9 cellular contexts compared by ENCODE assay signal in the genomic region with DNA sequence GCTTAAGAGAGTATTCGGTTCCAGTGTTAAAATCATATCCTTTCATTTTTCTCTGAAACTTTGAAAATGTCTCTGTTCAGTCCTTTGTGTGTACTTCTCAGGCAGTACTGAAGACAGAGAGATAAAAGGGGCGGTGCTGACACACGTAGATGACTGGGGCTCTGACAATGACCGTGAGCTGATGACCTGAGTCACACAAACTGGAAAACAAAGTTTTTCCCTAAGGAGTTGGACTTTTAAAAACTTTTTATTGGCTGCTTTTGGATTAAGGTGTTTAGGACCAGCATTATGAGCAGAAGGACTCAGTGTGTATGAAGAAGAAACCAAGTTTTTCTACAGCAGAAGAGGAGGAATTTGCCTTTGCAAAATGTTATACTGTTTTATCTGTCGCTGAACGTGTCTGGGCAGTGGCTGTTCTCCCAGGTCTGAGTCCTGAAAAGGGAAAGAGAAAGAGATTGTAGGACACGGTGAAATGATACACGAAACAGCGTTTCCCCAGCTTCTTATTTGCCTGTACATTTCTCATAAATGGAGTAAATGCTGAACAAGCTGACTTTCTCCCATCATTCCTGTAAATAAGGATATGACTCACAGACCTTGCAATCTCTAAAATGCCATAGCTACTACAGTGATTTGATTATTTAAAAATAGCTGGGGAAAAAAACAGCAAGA. TPM values are rescaled to one million over a fixed set of nuclear protein-coding genes. Genes with fewer than 3 reads are reported as not detected.
DNase-seq lines count a peak whose midpoint lies in the region; ATAC-seq and TF ChIP-seq lines count a peak whose summit lies in the region.
"Had no signal": no experiment of that assay in that cellular context is flagged by ENCODE, and none has a peak within 500 bp of the region (broad histone marks: within the 10 kb centered on the region; RNA-seq: fewer than 3 reads in every experiment).

No MANE protein-coding gene starts in this region.

- no peaks in the 10 kb centered on the region for H3K36me3 ChIP-seq in ACC112 (ENCODE audit: insufficient read depth, low read length)
- H3K36me3 ChIP-seq in gastrocnemius medialis, result no peaks in the 10 kb centered on the region
- H3K36me3 ChIP-seq in CD8-positive, alpha-beta memory T cell (ENCODE audit: insufficient read depth, low read length), result no peaks in the 10 kb centered on the region

- H3K9me3 ChIP-seq in gastrocnemius medialis, result no peaks in the 10 kb centered on the region
- no peaks in the 10 kb centered on the region for H3K9me3 ChIP-seq in CD8-positive, alpha-beta memory T cell (ENCODE audit: low read length)

- peak overlapping the region; percentile 11 for H2AFZ ChIP-seq in ACC112 (ENCODE audit: low read length, unreplicated experiment)

- TF ChIP-seq CTCF in gastrocnemius medialis (IDR thresholded peaks at IDR 0.05 in 4 of 5, conservative IDR thresholded peaks at IDR 0.05 in 1 of 5), result no peak

- POLR2A ChIA-PET in CD8-positive, alpha-beta memory T cell (lab: Charles Lee), result no interaction called here

- intact Hi-C loops in gastrocnemius medialis (cut with DNase I; ENCODE audit: low total_unique reads), result no loop called here

- H3K79me2 ChIP-seq in ACC112 (ENCODE audit: control insufficient read depth, insufficient read depth, low read length, unreplicated experiment), result no peaks in the 10 kb centered on the region

- H3K27ac Mint-ChIP-seq in T-helper 1 cell treated with Interleukin-12 subunit alpha and Interleukin-12 subunit beta and Interleukin-4 antibody, amounts not matched to agents 30 μg/mL and 1 μg/mL, for 36 hours, result peak overlapping the region; percentile 81
- H3K27ac Mint-ChIP-seq in CD8-positive, alpha-beta memory T cell, result peak overlapping the region in 1 of 8 donors; percentile 13
- H3K27ac Mint-ChIP-seq: activated naive CD4-positive, alpha-beta T cell treated with anti-CD3 and anti-CD28 coated beads, Interleukin-2, amount 50 U/mL, for 24 hours had no signal

- peak; percentile 74 for DNase-seq in foreskin melanocyte
- DNase-seq in gastrocnemius medialis, result no peak
- DNase-seq in CD8-positive, alpha-beta memory T cell, result no peak
- DNase-seq in T1000 (lab: John Stamatoyannopoulos, UW), result no peak

- H3K4me3 Mint-ChIP-seq in T-helper 1 cell treated with Interleukin-12 subunit alpha and Interleukin-12 subunit beta and Interleukin-4 antibody, amounts not matched to agents 30 μg/mL and 1 μg/mL, for 36 hours, result peak overlapping the region; percentile 52
- no peak overlapping the region for H3K4me3 Mint-ChIP-seq in CD8-positive, alpha-beta memory T cell
- H3K4me3 Mint-ChIP-seq: activated naive CD4-positive, alpha-beta T cell treated with anti-CD3 and anti-CD28 coated beads, Interleukin-2, amount 50 U/mL, for 24 hours had no signal

- H3K27me3 ChIP-seq in ACC112 (ENCODE audit: insufficient read depth, low read length), result no peaks in the 10 kb centered on the region
- H3K27me3 ChIP-seq in gastrocnemius medialis, result no peaks in the 10 kb centered on the region
- no peaks in the 10 kb centered on the region for H3K27me3 ChIP-seq in CD8-positive, alpha-beta memory T cell (ENCODE audit: insufficient read depth, low read length, poor library complexity, severe bottlenecking)

- peak overlapping the region; percentile 72 for H3K4me3 ChIP-seq in ACC112 (ENCODE audit: low read depth, low read length)
- H3K4me3 ChIP-seq in gastrocnemius medialis, result peak overlapping the region; percentile 11 to 34 (median 32)
- no peak overlapping the region for H3K4me3 ChIP-seq in CD8-positive, alpha-beta memory T cell (ENCODE audit: low read length)

- CTCF ChIA-PET in CD8-positive, alpha-beta memory T cell (lab: Charles Lee), result no interaction called here

- H3K27ac ChIP-seq in ACC112 (ENCODE audit: low read depth, low read length), result peak overlapping the region; percentile 98
- H3K27ac ChIP-seq in gastrocnemius medialis, result peak overlapping the region; percentile 55 to 69 (median 60)
- no peak overlapping the region for H3K27ac ChIP-seq in CD8-positive, alpha-beta memory T cell (ENCODE audit: low read depth, low read length)

- ATAC-seq in GM21526 (IDR thresholded peaks at IDR 0.05; ENCODE audit: low FRiP score, unreplicated experiment), result peak; percentile 42
- ATAC-seq in gastrocnemius medialis, result peak; percentile 58 to 81
- ATAC-seq in HG02678 (IDR thresholded peaks at IDR 0.05; ENCODE audit: unreplicated experiment), result no peak

- H3K36me3 Mint-ChIP-seq in T-helper 1 cell treated with Interleukin-12 subunit alpha and Interleukin-12 subunit beta and Interleukin-4 antibody, amounts not matched to agents 30 μg/mL and 1 μg/mL, for 36 hours (ENCODE audit: low read depth), result peaks cover 2% of the 10 kb centered on the region
- peaks cover 0 to 3% (median 0%) of the 10 kb centered on the region in 3 donors for H3K36me3 Mint-ChIP-seq in CD8-positive, alpha-beta memory T cell
- H3K36me3 Mint-ChIP-seq: activated naive CD4-positive, alpha-beta T cell treated with anti-CD3 and anti-CD28 coated beads, Interleukin-2, amount 50 U/mL, for 24 hours had no signal

- in situ Hi-C loops in gastrocnemius medialis (cut with MboI; ENCODE audit: low sequenced_read_pairs in 4 of 4), result no loop called here

- H3K9me3 Mint-ChIP-seq in T-helper 1 cell treated with Interleukin-12 subunit alpha and Interleukin-12 subunit beta and Interleukin-4 antibody, amounts not matched to agents 30 μg/mL and 1 μg/mL, for 36 hours, result no peaks in the 10 kb centered on the region
- H3K9me3 Mint-ChIP-seq in CD8-positive, alpha-beta memory T cell, result no peaks in the 10 kb centered on the region
- H3K9me3 Mint-ChIP-seq: activated naive CD4-positive, alpha-beta T cell treated with anti-CD3 and anti-CD28 coated beads, Interleukin-2, amount 50 U/mL, for 24 hours had no signal

- H3K27me3 Mint-ChIP-seq in T-helper 1 cell treated with Interleukin-12 subunit alpha and Interleukin-12 subunit beta and Interleukin-4 antibody, amounts not matched to agents 30 μg/mL and 1 μg/mL, for 36 hours (ENCODE audit: low read depth), result no peaks in the 10 kb centered on the region
- H3K27me3 Mint-ChIP-seq in CD8-positive, alpha-beta memory T cell, result peaks cover 0 to 10% of the 10 kb centered on the region in 2 donors
- H3K27me3 Mint-ChIP-seq: activated naive CD4-positive, alpha-beta T cell treated with anti-CD3 and anti-CD28 coated beads, Interleukin-2, amount 50 U/mL, for 24 hours had no signal

- no peak for TF ChIP-seq POLR2A in gastrocnemius medialis (IDR thresholded peaks at IDR 0.05)

- H3K4me1 ChIP-seq in ACC112 (ENCODE audit: control insufficient read depth, insufficient read depth, low read length, unreplicated experiment) (peaks cover 47% of the 10 kb centered on the region), gastrocnemius medialis (peaks cover 0 to 7% of the 10 kb centered on the region in 2 donors)
- H3K4me1 ChIP-seq in CD8-positive, alpha-beta memory T cell (ENCODE audit: insufficient read depth, low read length), result no peaks in the 10 kb centered on the region

- peaks cover 23% of the 10 kb centered on the region for H3K4me1 Mint-ChIP-seq in T-helper 1 cell treated with Interleukin-12 subunit alpha and Interleukin-12 subunit beta and Interleukin-4 antibody, amounts not matched to agents 30 μg/mL and 1 μg/mL, for 36 hours (ENCODE audit: low read depth)
- peaks cover 0 to 4% (median 0%) of the 10 kb centered on the region in 3 donors for H3K4me1 Mint-ChIP-seq in CD8-positive, alpha-beta memory T cell
- H3K4me1 Mint-ChIP-seq: activated naive CD4-positive, alpha-beta T cell treated with anti-CD3 and anti-CD28 coated beads, Interleukin-2, amount 50 U/mL, for 24 hours had no signal

RNA-seq across cellular contexts. Expression of gene MAP3K7CL, which starts 51.5 kb away (rescaled TPM):
- total RNA-seq in gastrocnemius medialis, result 10 to 100 TPM in 2 of 4 donors, 1 to 10 TPM in 1, not detected in 1; 4.3 to 17.4 (median 15.5) TPM
- 1 to 10 TPM; 4.2 to 4.6 TPM for total RNA-seq in CD8-positive, alpha-beta memory T cell
- 6.0 TPM for polyA plus RNA-seq in CD8-positive, alpha-beta memory T cell
